24 cellular contexts compared by ENCODE assay signal in genomic region chr5:56375011-56375410, GRCh38.
DNase-seq lines count a peak whose midpoint lies in the region; ATAC-seq and TF ChIP-seq lines count a peak whose summit lies in the region.
"Had no signal": no experiment of that assay in that cellular context is flagged by ENCODE, and none has a peak within 500 bp of the region (broad histone marks: within the 10 kb centered on the region; RNA-seq: fewer than 3 reads in every experiment).

No MANE protein-coding gene starts in this region.

- DNase-seq in DMS153 treated with DMSO at 0.1 percent for 48 hours (lab: John Stamatoyannopoulos, UW; ENCODE audit: unreplicated experiment) (peak; percentile 9), NCI-H1417 (lab: John Stamatoyannopoulos, UW) (peak in 2 of 3 experiments; percentile 22 to 76), NCI-H510A (lab: John Stamatoyannopoulos, UW) (peak; percentile 17), heart right ventricle (peak; percentile 26 to 34), ascending aorta (ENCODE audit: low spot score in 2 of 2) (no peak), NCI-H2227 treated with DMSO at 0.1 percent for 48 hours (lab: John Stamatoyannopoulos, UW) (no peak), uterus (no peak)
- DNase-seq: activated CD4-positive, alpha-beta T cell treated with anti-CD3 and anti-CD28 coated beads, Interleukin-2, amount 50 U/mL, for 48 hours; activated gamma-delta T cell; GF-D8; HFFc6; MV-4-11; psoas muscle; RPMI8226; small intestine; stimulated activated CD4-positive, alpha-beta T cell treated with anti-CD3 and anti-CD28 coated beads, Interleukin-2, amount 100 ng/mL, for 24 hours; WERI-Rb-1 had no signal

- WGBS in heart right ventricle, 2 donors: 40 to 50% methylated on average over 5 of the region's 5 CpGs

- H3K9me3 ChIP-seq in heart right ventricle: peaks cover 0 to 13% (median 6%) of the 10 kb centered on the region in 11 donors
- H3K9me3 ChIP-seq in ascending aorta: no peaks in the 10 kb centered on the region
- peaks cover 0 to 5% of the 10 kb centered on the region in 2 donors for H3K9me3 ChIP-seq in uterus
- H3K9me3 ChIP-seq: suprapubic skin had no signal

- H3K27ac ChIP-seq in heart right ventricle (peak overlapping the region in 1 of 10 donors; percentile 26), ascending aorta (no peak overlapping the region), uterus (no peak overlapping the region)
- H3K27ac ChIP-seq: KMS-11, psoas muscle, suprapubic skin, vagina, WERI-Rb-1 had no signal

- no peak for TF ChIP-seq POLR2A in uterus (IDR thresholded peaks at IDR 0.05)

- intact Hi-C loops in heart right ventricle (cut with DNase I): no loop called here
- intact Hi-C loops in ascending aorta (cut with DNase I): no loop called here
- intact Hi-C loops in uterus (cut with DNase I; ENCODE audit: low total_unique reads): no loop called here

- no peak for TF ChIP-seq CTCF in heart right ventricle (IDR thresholded peaks at IDR 0.05)
- TF ChIP-seq CTCF in ascending aorta (IDR thresholded peaks at IDR 0.05): no peak
- no peak for TF ChIP-seq CTCF in uterus (IDR thresholded peaks at IDR 0.05)

- ATAC-seq in heart right ventricle: peak; percentile 65 to 96 (median 92)
- no peak for ATAC-seq in GM21515 (IDR thresholded peaks at IDR 0.05; ENCODE audit: unreplicated experiment)
- ATAC-seq: psoas muscle; SK-N-SH treated with all-trans-retinoic acid at 6 μM for 48 hours; stimulated activated effector memory CD8-positive, alpha-beta T cell treated with anti-CD3 and anti-CD28 coated beads, Interleukin-12 subunit alpha, Interleukin-12 subunit beta, amount 100 ng/mL, for 72 hours had no signal

- no peaks in the 10 kb centered on the region for H3K27me3 ChIP-seq in heart right ventricle
- no peaks in the 10 kb centered on the region for H3K27me3 ChIP-seq in ascending aorta
- H3K27me3 ChIP-seq in uterus: no peaks in the 10 kb centered on the region
- H3K27me3 ChIP-seq: suprapubic skin, vagina had no signal

- H3K36me3 ChIP-seq in heart right ventricle: no peaks in the 10 kb centered on the region
- no peaks in the 10 kb centered on the region for H3K36me3 ChIP-seq in ascending aorta
- no peaks in the 10 kb centered on the region for H3K36me3 ChIP-seq in uterus
- H3K36me3 ChIP-seq: suprapubic skin, vagina, WERI-Rb-1 had no signal

- H3K4me3 ChIP-seq in heart right ventricle (no peak overlapping the region), ascending aorta (no peak overlapping the region), uterus (no peak overlapping the region)
- H3K4me3 ChIP-seq: lung, psoas muscle, suprapubic skin, vagina had no signal

- no peaks in the 10 kb centered on the region for H3K4me1 ChIP-seq in heart right ventricle
- peaks cover 0 to 3% of the 10 kb centered on the region in 2 donors for H3K4me1 ChIP-seq in ascending aorta
- no peaks in the 10 kb centered on the region for H3K4me1 ChIP-seq in uterus
- H3K4me1 ChIP-seq: psoas muscle, suprapubic skin, vagina had no signal

Comparison
In these comparisons a context has a peak if more than half of its experiments do, and no peak if none do; other contexts are left out.
1. DNase-seq: peak in DMS153 treated with DMSO at 0.1 percent for 48 hours (single experiment), NCI-H1417 (2 of 3), NCI-H510A (single experiment) and heart right ventricle (2 of 2); none in ascending aorta (0 of 2), NCI-H2227 treated with DMSO at 0.1 percent for 48 hours (single experiment) and uterus (0 of 2).